In genomic region chr2:241993386-241994005, GRCh38 we compare ENCODE assay signal across 33 cellular contexts.
"Had no signal": no experiment of that assay in that cellular context is flagged by ENCODE, and none has a peak within 500 bp of the region (broad histone marks: within the 10 kb centered on the region; RNA-seq: fewer than 3 reads in every experiment).

No MANE protein-coding gene starts in this region.

- H3K27me3 Mint-ChIP-seq: activated B cell treated with CpG ODN at 0.5 μM for 24 hours; activated CD4-positive, alpha-beta memory T cell treated with anti-CD3 and anti-CD28 coated beads for 36 hours; activated naive CD4-positive, alpha-beta T cell treated with anti-CD3 and anti-CD28 coated beads, Interleukin-2, amount 10 ng/mL, durations not matched to agents 7 days and 5 days; activated naive CD8-positive, alpha-beta T cell treated with anti-CD3 and anti-CD28 coated beads, Interleukin-2, amount 10 ng/mL, durations not matched to agents 7 days and 5 days; IgD-negative memory B cell; T-cell had no signal

- H3K36me3 Mint-ChIP-seq: activated CD4-positive, alpha-beta memory T cell treated with anti-CD3 and anti-CD28 coated beads for 36 hours; activated naive CD4-positive, alpha-beta T cell treated with anti-CD3 and anti-CD28 coated beads, Interleukin-2, amount 10 ng/mL, durations not matched to agents 7 days and 5 days had no signal

- H3K4me3 Mint-ChIP-seq: activated B cell treated with CpG ODN at 0.5 μM for 24 hours; activated CD4-positive, alpha-beta memory T cell treated with anti-CD3 and anti-CD28 coated beads for 36 hours; activated naive CD4-positive, alpha-beta T cell treated with anti-CD3 and anti-CD28 coated beads, Interleukin-2, amount 10 ng/mL, durations not matched to agents 7 days and 5 days; activated naive CD8-positive, alpha-beta T cell treated with anti-CD3 and anti-CD28 coated beads, Interleukin-2, amount 10 ng/mL, durations not matched to agents 7 days and 5 days; IgD-negative memory B cell; T-cell had no signal

- H3K27ac ChIP-seq: ascending aorta, cardiac muscle cell, Peyer's patch, VCaP had no signal

- H3K27me3 ChIP-seq: ascending aorta, cardiac muscle cell, Peyer's patch had no signal

- H3K4me1 Mint-ChIP-seq: activated naive CD4-positive, alpha-beta T cell treated with anti-CD3 and anti-CD28 coated beads, Interleukin-2, amount 10 ng/mL, durations not matched to agents 7 days and 5 days; activated naive CD8-positive, alpha-beta T cell treated with anti-CD3 and anti-CD28 coated beads, Interleukin-2, amount 10 ng/mL, durations not matched to agents 7 days and 5 days; T-cell had no signal

- H3K9me3 Mint-ChIP-seq: activated B cell treated with CpG ODN at 0.5 μM for 24 hours; activated CD4-positive, alpha-beta memory T cell treated with anti-CD3 and anti-CD28 coated beads for 36 hours; activated naive CD8-positive, alpha-beta T cell treated with anti-CD3 and anti-CD28 coated beads, Interleukin-2, amount 10 ng/mL, durations not matched to agents 7 days and 5 days; IgD-negative memory B cell; T-cell had no signal

- H3K36me3 ChIP-seq: ascending aorta, cardiac muscle cell, Peyer's patch had no signal

- H3K4me3 ChIP-seq: ascending aorta, cardiac muscle cell, Peyer's patch had no signal

- ATAC-seq: PC-3, SK-N-SH treated with all-trans-retinoic acid at 6 μM for 48 hours, T-cell had no signal

- DNase-seq: activated B cell treated with CpG ODN at 0.5 μM for 24 hours; activated CD4-positive, alpha-beta memory T cell treated with anti-CD3 and anti-CD28 coated beads for 36 hours; activated CD4-positive, alpha-beta T cell treated with anti-CD3 and anti-CD28 coated beads for 4 hours; activated CD4-positive, alpha-beta T cell treated with anti-CD3 and anti-CD28 coated beads, Interleukin-2, amount 50 U/mL, for 1 hour; activated CD4-positive, CD25-positive, alpha-beta regulatory T cell treated with anti-CD3 and anti-CD28 coated beads, Interleukin-2, amount 50 U/mL, for 72 hours; activated gamma-delta T cell; activated naive CD4-positive, alpha-beta T cell treated with anti-CD3 and anti-CD28 coated beads, Interleukin-2, amount 10 ng/mL, durations not matched to agents 7 days and 5 days; activated naive CD8-positive, alpha-beta T cell treated with anti-CD3 and anti-CD28 coated beads, Interleukin-2, amount 10 ng/mL, durations not matched to agents 7 days and 5 days; activated T-cell treated with anti-CD3 and anti-CD28 coated beads, Interleukin-2, amount 50 U/mL, for 1 hour; amygdala; Karpas-422; KBM-7; NCI-H1105; NCI-H1417 treated with DMSO at 0.1 percent for 48 hours; NCI-H187 treated with DMSO at 0.1 percent for 48 hours; NCI-H2081; NCI-H345; NCI-H526; NCI-H748 treated with DMSO at 0.1 percent for 48 hours; NK-92 treated with Interleukin-12 subunit alpha and Interleukin-12 subunit beta, amount 100 ng/mL, for 24 hours; PC-3; RPMI8226; SIG-M5; T-cell; T-helper 2 cell; T-helper 9 cell had no signal

- H3K9me3 ChIP-seq: ascending aorta, Peyer's patch had no signal

- H3K4me1 ChIP-seq: ascending aorta, Peyer's patch had no signal

- H3K27ac Mint-ChIP-seq: activated B cell treated with CpG ODN at 0.5 μM for 24 hours; activated CD4-positive, alpha-beta memory T cell treated with anti-CD3 and anti-CD28 coated beads for 36 hours; activated naive CD4-positive, alpha-beta T cell treated with anti-CD3 and anti-CD28 coated beads, Interleukin-2, amount 10 ng/mL, durations not matched to agents 7 days and 5 days; activated naive CD8-positive, alpha-beta T cell treated with anti-CD3 and anti-CD28 coated beads, Interleukin-2, amount 10 ng/mL, durations not matched to agents 7 days and 5 days; activated T-helper 2 cell treated with anti-CD3 and anti-CD28 coated beads, Interferon-gamma antibody, Interleukin-2, Interleukin-4, amounts not matched to agents 10 μg/mL and 5 μg/mL and 100 μg/mL, durations not matched to agents 14 hours and 24 hours and 36 hours; IgD-negative memory B cell; T-cell had no signal
